ENCODE assay signal across 8 cellular contexts in genomic region chr6:31462964-31463940, GRCh38. TPM values are rescaled to one million over a fixed set of nuclear protein-coding genes. Genes with fewer than 3 reads are reported as not detected.
DNase-seq lines count a peak whose midpoint lies in the region; ATAC-seq, FAIRE-seq and TF ChIP-seq lines count a peak whose summit lies in the region.

No MANE protein-coding gene starts in this region.

- peak overlapping the region; percentile 71 for H3K4me2 ChIP-seq in SK-N-SH
- peak overlapping the region; percentile 90 for H3K4me2 ChIP-seq in parathyroid adenoma (ENCODE audit: low read length)

- no peaks in the 10 kb centered on the region for H3K9me2 ChIP-seq in SK-N-SH

- H3K4me1 Mint-ChIP-seq in CD8-positive, alpha-beta memory T cell, result peaks cover 64 to 71% (median 69%) of the 10 kb centered on the region in 3 donors
- peaks cover 58% of the 10 kb centered on the region for H3K4me1 Mint-ChIP-seq in activated naive CD8-positive, alpha-beta T cell treated with anti-CD3 and anti-CD28 coated beads, Interleukin-2, amount 50 U/mL, for 24 hours

- H3K4me1 ChIP-seq in CD8-positive, alpha-beta memory T cell (ENCODE audit: insufficient read depth, low read length), result peaks cover 53% of the 10 kb centered on the region
- H3K4me1 ChIP-seq in SK-N-SH (ENCODE audit: control insufficient read depth in 1 of 2, insufficient read depth in 2 of 2, low read depth in 1 of 2, low read length in 1 of 2) (no peaks in the 10 kb centered on the region; a peak in 1 of 4 replicates), heart left ventricle (peaks cover 0 to 55% (median 15%) of the 10 kb centered on the region in 12 donors), parathyroid adenoma (peaks cover 15% of the 10 kb centered on the region), thymus (ENCODE audit: control insufficient read depth, insufficient read depth, low read length) (peaks cover 2% of the 10 kb centered on the region)

- 8% methylated on average over 17 of the region's 29 CpGs for WGBS in SK-N-SH (ENCODE audit: low lambda C conversion rate)
- 17 to 21% (median 19%) methylated on average over 28 to 29 of the region's 29 CpGs for WGBS in heart left ventricle, 4 donors
- 15% methylated on average over 28 of the region's 29 CpGs for WGBS in thymus

- peak in 1 of 2 donors; percentile 85 for TF ChIP-seq POLR2A in heart left ventricle (IDR thresholded peaks at IDR 0.05)

- TF ChIP-seq RAD21 in SK-N-SH (IDR thresholded peaks at IDR 0.05; ENCODE audit: low read length), result no peak

- TF ChIP-seq CTCF in SK-N-SH (IDR thresholded peaks at IDR 0.05) (no peak), heart left ventricle (IDR thresholded peaks at IDR 0.05) (no peak), parathyroid adenoma (IDR thresholded peaks at IDR 0.05) (no peak)

- no peaks in the 10 kb centered on the region for H3K79me2 ChIP-seq in SK-N-SH (ENCODE audit: insufficient read depth)
- no peaks in the 10 kb centered on the region for H3K79me2 ChIP-seq in parathyroid adenoma

- no peaks in the 10 kb centered on the region for H3F3A ChIP-seq in SK-N-SH (replicated peaks; ENCODE audit: insufficient read depth)

- no peaks in the 10 kb centered on the region for H3K27me3 ChIP-seq in CD8-positive, alpha-beta memory T cell (ENCODE audit: insufficient read depth, low read length, poor library complexity, severe bottlenecking)
- H3K27me3 ChIP-seq in SK-N-SH (ENCODE audit: insufficient read depth) (peaks cover 30% of the 10 kb centered on the region), heart left ventricle (no peaks in the 10 kb centered on the region), parathyroid adenoma (ENCODE audit: control insufficient read depth, insufficient read depth, low read length) (no peaks in the 10 kb centered on the region), thymus (ENCODE audit: control insufficient read depth, insufficient read depth) (no peaks in the 10 kb centered on the region)

- H2AFZ ChIP-seq in SK-N-SH (ENCODE audit: low read depth) (0 out of 2 replicates have a peak overlapping the region, but pooled peaks have one; percentile 58), parathyroid adenoma (peak overlapping the region; percentile 95)

- TF ChIP-seq EP300 in SK-N-SH (IDR thresholded peaks at IDR 0.05; ENCODE audit: borderline replicate concordance in 1 of 2, low read depth in 1 of 2, low read length in 1 of 2), result no peak

- POLR2A ChIA-PET in CD8-positive, alpha-beta memory T cell (lab: Charles Lee), result interaction anchor here (0.5 to 1.1 kb wide), 8 partner anchors 17 to 1381 kb away, joined by 3 to 5 read pairs (median 3); partner anchors contain the start of gene DDX39B
- POLR2A ChIA-PET in SK-N-SH (lab: Yijun Ruan, JAX), result interaction anchor here (1.1 kb wide), 1 partner anchor 50 kb away, joined by 3 read pairs; no protein-coding TSS in a partner anchor

- CTCF ChIA-PET in CD8-positive, alpha-beta memory T cell (lab: Charles Lee), result interaction anchor here (0.7 to 2.3 kb wide), 4 partner anchors 11 to 1375 kb away, joined by 3 to 8 read pairs (median 3); partner anchors contain the start of gene TAP2
- CTCF ChIA-PET in SK-N-SH (lab: Yijun Ruan, JAX), result no interaction called here

- peak overlapping the region; percentile 99 to 100 (median 99) for H3K4me3 Mint-ChIP-seq in CD8-positive, alpha-beta memory T cell
- H3K4me3 Mint-ChIP-seq in activated naive CD8-positive, alpha-beta T cell treated with anti-CD3 and anti-CD28 coated beads, Interleukin-2, amount 50 U/mL, for 24 hours, result peak overlapping the region; percentile 98

- peak overlapping the region; percentile 96 for H3K27ac ChIP-seq in CD8-positive, alpha-beta memory T cell (ENCODE audit: low read depth, low read length)
- H3K27ac ChIP-seq in SK-N-SH (ENCODE audit: low read depth in 2 of 2, low read length in 1 of 2), result no peak overlapping the region
- peak overlapping the region; percentile 15 to 92 (median 81) for H3K27ac ChIP-seq in heart left ventricle
- peak overlapping the region; percentile 66 for H3K27ac ChIP-seq in parathyroid adenoma
- peak overlapping the region; percentile 81 for H3K27ac ChIP-seq in thymus (ENCODE audit: low read depth)

- H3K9me3 Mint-ChIP-seq in CD8-positive, alpha-beta memory T cell, result no peaks in the 10 kb centered on the region
- no peaks in the 10 kb centered on the region for H3K9me3 Mint-ChIP-seq in activated naive CD8-positive, alpha-beta T cell treated with anti-CD3 and anti-CD28 coated beads, Interleukin-2, amount 50 U/mL, for 24 hours

- no peaks in the 10 kb centered on the region for H3K36me3 ChIP-seq in CD8-positive, alpha-beta memory T cell (ENCODE audit: insufficient read depth, low read length)
- H3K36me3 ChIP-seq in SK-N-SH (replicated peaks in 1 of 2; ENCODE audit: control insufficient read depth in 1 of 2, insufficient read depth in 2 of 2, low read length in 1 of 2), result no peaks in the 10 kb centered on the region
- H3K36me3 ChIP-seq in heart left ventricle, result peaks cover 0 to 34% (median 0%) of the 10 kb centered on the region in 9 donors
- H3K36me3 ChIP-seq in parathyroid adenoma (ENCODE audit: control insufficient read depth, insufficient read depth, low read length), result no peaks in the 10 kb centered on the region
- no peaks in the 10 kb centered on the region for H3K36me3 ChIP-seq in thymus (ENCODE audit: control insufficient read depth, insufficient read depth)

- ATAC-seq in GM19468 (IDR thresholded peaks at IDR 0.05; ENCODE audit: extremely low read depth, unreplicated experiment) (peak; percentile 57), heart left ventricle (peak; percentile 96 to 98 (median 96))
- peak; percentile 95 for ATAC-seq in activated naive CD8-positive, alpha-beta T cell treated with anti-CD3 and anti-CD28 coated beads, Interleukin-2, amount 50 U/mL, for 24 hours

- H3K9me3 ChIP-seq in CD8-positive, alpha-beta memory T cell (ENCODE audit: low read length), result no peaks in the 10 kb centered on the region
- H3K9me3 ChIP-seq in SK-N-SH, result no peaks in the 10 kb centered on the region
- H3K9me3 ChIP-seq in heart left ventricle, result no peaks in the 10 kb centered on the region
- no peaks in the 10 kb centered on the region for H3K9me3 ChIP-seq in parathyroid adenoma (ENCODE audit: control insufficient read depth, low read length)
- H3K9me3 ChIP-seq in thymus (ENCODE audit: control insufficient read depth), result no peaks in the 10 kb centered on the region

- H3K27ac Mint-ChIP-seq in CD8-positive, alpha-beta memory T cell, result peak overlapping the region; percentile 97 to 100 (median 100)
- H3K27ac Mint-ChIP-seq in activated naive CD8-positive, alpha-beta T cell treated with anti-CD3 and anti-CD28 coated beads, Interleukin-2, amount 50 U/mL, for 24 hours, result peak overlapping the region; percentile 95

- FAIRE-seq in HTR-8/SVneo (lab: Jason Lieb, UNC), result no peak

- H3K9ac ChIP-seq in SK-N-SH (no peak overlapping the region), parathyroid adenoma (no peak overlapping the region)

- no peaks in the 10 kb centered on the region for H4K20me1 ChIP-seq in SK-N-SH (ENCODE audit: insufficient read depth)

- H3K4me3 ChIP-seq in CD8-positive, alpha-beta memory T cell (ENCODE audit: low read length), result peak overlapping the region; percentile 92
- H3K4me3 ChIP-seq in SK-N-SH (ENCODE audit: low read depth in 2 of 2, low read length in 1 of 2) (peak overlapping the region; percentile 42 to 47; a peak in 3 of 4 replicates), heart left ventricle (peak overlapping the region; percentile 46 to 82 (median 63)), parathyroid adenoma (ENCODE audit: low read depth, low read length) (peak overlapping the region; percentile 87), thymus (ENCODE audit: low read length) (peak overlapping the region; percentile 63)

- intact Hi-C loops in heart left ventricle (cut with DNase I), result no loop called here

- peak; percentile 87 to 95 (median 94) for DNase-seq in CD8-positive, alpha-beta memory T cell
- DNase-seq in HTR-8/SVneo (ENCODE audit: insufficient read length, low spot score) (peak; percentile 63), SK-N-SH (peak; percentile 69), heart left ventricle (peak; percentile 85 to 89 (median 87))
- peak; percentile 88 for DNase-seq in activated naive CD8-positive, alpha-beta T cell treated with anti-CD3 and anti-CD28 coated beads, Interleukin-2, amount 50 U/mL, for 24 hours

- peaks cover 15 to 55% (median 22%) of the 10 kb centered on the region in 3 donors for H3K36me3 Mint-ChIP-seq in CD8-positive, alpha-beta memory T cell
- peaks cover 33% of the 10 kb centered on the region for H3K36me3 Mint-ChIP-seq in activated naive CD8-positive, alpha-beta T cell treated with anti-CD3 and anti-CD28 coated beads, Interleukin-2, amount 50 U/mL, for 24 hours (ENCODE audit: low read depth)

- H3K27me3 Mint-ChIP-seq in CD8-positive, alpha-beta memory T cell, result no peaks in the 10 kb centered on the region
- H3K27me3 Mint-ChIP-seq in activated naive CD8-positive, alpha-beta T cell treated with anti-CD3 and anti-CD28 coated beads, Interleukin-2, amount 50 U/mL, for 24 hours, result no peaks in the 10 kb centered on the region

TF ChIP-seq in SK-N-SH, 30 proteins besides CTCF, POLR2A, EP300 and RAD21 (continues in another document):
- TF ChIP-seq FOXJ3 (CRISPR knock-in tag; IDR thresholded peaks at IDR 0.05), result no peak
- TF ChIP-seq IRF3 (IDR thresholded peaks at IDR 0.05; ENCODE audit: low read depth, low read length), result 0 out of 2 replicates have a peak, but pooled peaks have one; percentile 26

RNA-seq across cellular contexts. Expression of gene MICB, which starts 34.7 kb away (rescaled TPM):
- total RNA-seq in CD8-positive, alpha-beta memory T cell, result 10 to 100 TPM; 21.9 to 22.3 TPM
- 12.0 TPM for polyA plus RNA-seq in CD8-positive, alpha-beta memory T cell
- polyA plus RNA-seq in SK-N-SH (2012; rRNA removed) (9.7 and 9.9 TPM in 2 replicates), heart left ventricle (1 to 10 TPM in 1 of 2 donors, under 1 TPM in 1; 0.84 to 1.3 TPM), thymus (4.2 TPM)
- polyA plus RNA-seq in SK-N-SH (2012; cell fraction: cytosol; rRNA removed), result 5.6 and 7.1 TPM in 2 replicates
- polyA plus RNA-seq in SK-N-SH (2012; cell fraction: nucleus; rRNA removed), result 7.2 and 11.1 TPM in 2 replicates
- 1 to 10 TPM; 1.1 to 8.8 (median 1.5) TPM for total RNA-seq in heart left ventricle

RNA-seq across cellular contexts. Expression of gene MICA, which starts 59.9 kb away (rescaled TPM):
- 10 to 100 TPM; 12.4 to 12.8 TPM for total RNA-seq in CD8-positive, alpha-beta memory T cell
- 8.2 TPM for polyA plus RNA-seq in CD8-positive, alpha-beta memory T cell
- 28.8 and 32.7 TPM in 2 replicates for polyA plus RNA-seq in SK-N-SH (2012; rRNA removed)
- 21.3 and 23.5 TPM in 2 replicates for polyA plus RNA-seq in SK-N-SH (2012; cell fraction: cytosol; rRNA removed)
- polyA plus RNA-seq in SK-N-SH (2012; cell fraction: nucleus; rRNA removed), result 49.4 and 51.3 TPM in 2 replicates
- total RNA-seq in heart left ventricle, result 10 to 100 TPM in 7 of 9 donors, 1 to 10 TPM in 2; 8.9 to 21.0 (median 11.5) TPM
- polyA plus RNA-seq in heart left ventricle, result 10 to 100 TPM in 1 of 2 donors, 1 to 10 TPM in 1; 8.5 to 48.4 TPM
- polyA plus RNA-seq in thymus, result 9.4 TPM

Comparison
In these comparisons a context has a peak if more than half of its experiments do, and no peak if none do; other contexts are left out.
1. H3K27ac ChIP-seq: peak in CD8-positive, alpha-beta memory T cell (single experiment), heart left ventricle (12 of 12), parathyroid adenoma (single experiment) and thymus (single experiment); none in SK-N-SH (0 of 2).
2. Peak in every context shown above with its lines, with median percentiles within 50 percentile points of each other: DNase-seq, H3K4me3 ChIP-seq and ATAC-seq.